19 cellular contexts compared by ENCODE assay signal in the genomic region with DNA sequence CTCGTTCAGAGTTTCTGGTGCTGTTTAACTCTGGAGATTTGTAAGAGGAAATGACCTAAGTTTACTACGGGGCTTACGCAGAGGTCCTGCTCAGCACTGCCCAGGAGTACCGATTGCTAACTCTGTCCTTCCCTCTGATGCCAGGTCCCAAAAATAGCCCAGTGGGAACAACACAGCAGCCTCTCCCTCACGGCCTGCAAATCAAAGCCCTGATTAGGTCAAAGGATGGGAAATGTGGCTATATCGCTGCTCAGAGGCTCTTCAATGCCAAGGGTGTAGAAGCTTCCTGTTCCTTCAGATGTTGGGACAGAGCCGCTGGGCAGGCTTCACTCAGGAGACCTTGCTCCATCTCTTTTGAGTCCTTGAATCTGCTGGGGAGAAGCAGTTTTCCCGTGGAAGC.
"Had no signal": no experiment of that assay in that cellular context is flagged by ENCODE, and none has a peak within 500 bp of the region (broad histone marks: within the 10 kb centered on the region; RNA-seq: fewer than 3 reads in every experiment).

No MANE protein-coding gene starts in this region.

- H3K27ac ChIP-seq: esophagus squamous epithelium, SK-N-MC, stomach had no signal

- H3K36me3 ChIP-seq: esophagus squamous epithelium, stomach had no signal

- H3K4me1 ChIP-seq: esophagus squamous epithelium, stomach had no signal

- H3K4me3 ChIP-seq: esophagus squamous epithelium, SK-N-MC, stomach had no signal

- ATAC-seq: activated CD8-positive, alpha-beta T cell treated with anti-CD3 and anti-CD28 coated beads, Interleukin-2, amount 10 ng/mL, durations not matched to agents 7 days and 5 days had no signal

- H3K9me3 ChIP-seq: esophagus squamous epithelium, stomach had no signal

- H3K27me3 ChIP-seq: esophagus squamous epithelium, stomach had no signal

- DNase-seq: activated CD4-positive, alpha-beta T cell treated with anti-CD3 and anti-CD28 coated beads, Interleukin-2, amount 10 ng/mL, durations not matched to agents 7 days and 5 days; activated CD8-positive, alpha-beta T cell treated with anti-CD3 and anti-CD28 coated beads, Interleukin-2, amount 10 ng/mL, durations not matched to agents 7 days and 5 days; activated naive CD4-positive, alpha-beta T cell treated with Interleukin-2 at 50 U/mL for 16 hours; activated naive CD8-positive, alpha-beta T cell treated with anti-CD3 and anti-CD28 coated beads, Interleukin-2, amount 10 ng/mL, durations not matched to agents 7 days and 5 days; activated T-cell treated with anti-CD3 and anti-CD28 coated beads, Interleukin-2, amount 50 U/mL, for 24 hours; amygdala; cerebellar nuclear complex; cortex of kidney; effector CD8-positive, alpha-beta T cell; esophagus squamous epithelium; hippocampal formation; midbrain; occipital lobe; small intestine; stimulated activated CD4-positive, alpha-beta T cell treated with anti-CD3 and anti-CD28 coated beads, Interleukin-4, amount 100 ng/mL, for 1 hour; stomach; T-helper 1 cell; T-helper 9 cell had no signal
